ENCODE assay signal across 1 cellular context in genomic region chr10:3853547-3853989, GRCh38.
TF ChIP-seq lines count a peak whose summit lies in the region.

No MANE protein-coding gene starts in this region.

TF ChIP-seq in HepG2, 621 proteins besides CTCF, POLR2A, EP300 and RAD21 (continued from another document):
- TF ChIP-seq IRF9 (CRISPR knock-in tag; IDR thresholded peaks at IDR 0.05; ENCODE audit: borderline replicate concordance) = no peak
